ENCODE assay signal across 20 cellular contexts in genomic region chr1:208088319-208088718, GRCh38.
DNase-seq lines count a peak whose midpoint lies in the region; ATAC-seq, FAIRE-seq and TF ChIP-seq lines count a peak whose summit lies in the region.
"Had no signal": no experiment of that assay in that cellular context is flagged by ENCODE, and none has a peak within 500 bp of the region (broad histone marks: within the 10 kb centered on the region; RNA-seq: fewer than 3 reads in every experiment).

No MANE protein-coding gene starts in this region.

- no peak overlapping the region for H2BK15ac ChIP-seq in neuronal stem cell (ENCODE audit: low read length)

- no peak overlapping the region for H4K91ac ChIP-seq in neuronal stem cell (ENCODE audit: low read depth, low read length, poor library complexity)

- TF ChIP-seq POLR2A in lower leg skin (IDR thresholded peaks at IDR 0.05) = no peak

- H3K79me1 ChIP-seq in neuronal stem cell (ENCODE audit: low read depth, low read length) = no peaks in the 10 kb centered on the region

- no peaks in the 10 kb centered on the region for H3K27me3 Mint-ChIP-seq in stimulated activated naive CD8-positive, alpha-beta T cell treated with anti-CD3 and anti-CD28 coated beads, Interleukin-15, amount 100 ng/mL, for 72 hours
- H3K27me3 Mint-ChIP-seq in astrocyte (ENCODE audit: low read depth, unreplicated experiment) = peaks cover 4% of the 10 kb centered on the region
- no peaks in the 10 kb centered on the region for H3K27me3 Mint-ChIP-seq in chondrocyte (ENCODE audit: low read depth)

- no peak overlapping the region for H3K18ac ChIP-seq in neuronal stem cell (ENCODE audit: low read length)

- H3K4me2 ChIP-seq in astrocyte (ENCODE audit: low read length) = no peak overlapping the region
- no peak overlapping the region for H3K4me2 ChIP-seq in neuronal stem cell (ENCODE audit: insufficient read depth, low read length, poor library complexity, severe bottlenecking)

- no peaks in the 10 kb centered on the region for H3K9me3 Mint-ChIP-seq in stimulated activated naive CD8-positive, alpha-beta T cell treated with anti-CD3 and anti-CD28 coated beads, Interleukin-15, amount 100 ng/mL, for 72 hours
- no peaks in the 10 kb centered on the region for H3K9me3 Mint-ChIP-seq in astrocyte (ENCODE audit: unreplicated experiment)
- no peaks in the 10 kb centered on the region for H3K9me3 Mint-ChIP-seq in chondrocyte (ENCODE audit: low read depth)

- no peaks in the 10 kb centered on the region for H3K36me3 ChIP-seq in astrocyte (ENCODE audit: insufficient read depth, low read length)
- H3K36me3 ChIP-seq in neuronal stem cell (replicated peaks in 1 of 2; ENCODE audit: control insufficient read depth in 2 of 2, insufficient read depth in 2 of 2, low read length in 2 of 2) = peaks cover 0 to 2% of the 10 kb centered on the region in 2 donors
- H3K36me3 ChIP-seq: HAP-1 had no signal

- H3K9me3 ChIP-seq in astrocyte (ENCODE audit: insufficient read depth, low read depth, low read length) = no peaks in the 10 kb centered on the region
- H3K9me3 ChIP-seq in neuronal stem cell (replicated peaks in 1 of 2; ENCODE audit: control insufficient read depth in 2 of 2, insufficient read depth in 1 of 2, low read depth in 1 of 2, low read length in 2 of 2) = no peaks in the 10 kb centered on the region
- H3K9me3 ChIP-seq: Caco-2, HAP-1 had no signal

- H2BK12ac ChIP-seq in neuronal stem cell (ENCODE audit: low read length) = no peak overlapping the region

- H3K36me3 Mint-ChIP-seq in astrocyte (ENCODE audit: low read depth, unreplicated experiment) (peaks cover 14% of the 10 kb centered on the region), chondrocyte (ENCODE audit: low read depth) (peaks cover 23% of the 10 kb centered on the region)

- no peaks in the 10 kb centered on the region for H3K27me3 ChIP-seq in astrocyte (ENCODE audit: insufficient read depth, low read length)
- H3K27me3 ChIP-seq in neuronal stem cell (ENCODE audit: control insufficient read depth in 3 of 3, insufficient read depth in 3 of 3, low read depth in 1 of 3, low read length in 3 of 3) = no peaks in the 10 kb centered on the region

- intact Hi-C loops in lower leg skin (cut with DNase I; ENCODE audit: low total_unique reads) = no loop called here

- H4K8ac ChIP-seq in neuronal stem cell (ENCODE audit: low read depth, low read length) = no peak overlapping the region

- no peak for FAIRE-seq in astrocyte (lab: Jason Lieb, UNC)
- FAIRE-seq: HTR-8/SVneo had no signal

- H3K79me2 ChIP-seq in astrocyte (ENCODE audit: insufficient read depth, low read length) = no peaks in the 10 kb centered on the region

- no peaks in the 10 kb centered on the region for H4K20me1 ChIP-seq in astrocyte (ENCODE audit: insufficient read depth, low read length)

- ATAC-seq in stimulated activated naive CD8-positive, alpha-beta T cell treated with anti-CD3 and anti-CD28 coated beads, Interleukin-15, amount 100 ng/mL, for 72 hours = peak; percentile 35
- ATAC-seq in stimulated activated naive CD8-positive, alpha-beta T cell treated with anti-CD3 and anti-CD28 coated beads, Interleukin-15, Interleukin-2, amounts not matched to agents 100 U/mL and 50 U/mL, for 24 hours = no peak
- ATAC-seq: Panc1 had no signal

- peaks cover 7% of the 10 kb centered on the region for H3K4me1 ChIP-seq in astrocyte (ENCODE audit: insufficient read depth, low read length)
- peaks cover 10 to 12% of the 10 kb centered on the region in 2 donors for H3K4me1 ChIP-seq in neuronal stem cell (ENCODE audit: control insufficient read depth in 2 of 2, insufficient read depth in 1 of 2, low read depth in 1 of 2, low read length in 2 of 2)
- H3K4me1 ChIP-seq: Caco-2, HAP-1 had no signal

- no peak for DNase-seq in stimulated activated naive CD8-positive, alpha-beta T cell treated with anti-CD3 and anti-CD28 coated beads, Interleukin-15, amount 100 ng/mL, for 72 hours
- DNase-seq in stimulated activated naive CD8-positive, alpha-beta T cell treated with anti-CD3 and anti-CD28 coated beads, Interleukin-15, Interleukin-2, amounts not matched to agents 100 U/mL and 50 U/mL, for 24 hours = no peak
- peak; percentile 45 for DNase-seq in NCI-H524 treated with DMSO at 0.1 percent for 48 hours (lab: John Stamatoyannopoulos, UW)
- DNase-seq in astrocyte (ENCODE audit: low read depth) = peak; percentile 6
- no peak for DNase-seq in chondrocyte (ENCODE audit: low spot score)
- no peak for DNase-seq in neuronal stem cell (ENCODE audit: low spot score)
- DNase-seq in lower leg skin (ENCODE audit: low spot score in 2 of 2) = no peak
- DNase-seq: AML-193, Caco-2, DMS53, NCI-H1436 treated with DMSO at 0.1 percent for 48 hours, NCI-H2029 treated with DMSO at 0.1 percent for 48 hours, NCI-H2171 treated with DMSO at 0.1 percent for 48 hours, NCI-H446 treated with DMSO at 0.1 percent for 48 hours, NCI-H774, SHP77 had no signal

- no CpG with 5 or more reads among the region's 4 CpGs for WGBS in neuronal stem cell (ENCODE audit: extremely low coverage in 2 of 2, insufficient read length in 2 of 2, insufficient replicate concordance in 1 of 2), 2 donors
- WGBS in lower leg skin, 2 donors = 91 to 96% methylated on average over 4 of the region's 4 CpGs

- H2AFZ ChIP-seq in astrocyte (ENCODE audit: low read depth, low read length) (no peak overlapping the region), neuronal stem cell (ENCODE audit: low read length) (no peak overlapping the region)

- no peak overlapping the region for H3K4ac ChIP-seq in neuronal stem cell (ENCODE audit: low read length)

- H3K4me3 ChIP-seq in astrocyte (ENCODE audit: insufficient read depth, low read depth, low read length) = no peak overlapping the region
- H3K4me3 ChIP-seq in neuronal stem cell (ENCODE audit: low read length in 2 of 2) = no peak overlapping the region
- H3K4me3 ChIP-seq in lower leg skin (ENCODE audit: low read depth, poor library complexity, severe bottlenecking) = no peak overlapping the region
- H3K4me3 ChIP-seq: HAP-1 had no signal

- H3K4me3 Mint-ChIP-seq in stimulated activated naive CD8-positive, alpha-beta T cell treated with anti-CD3 and anti-CD28 coated beads, Interleukin-15, amount 100 ng/mL, for 72 hours = no peak overlapping the region
- no peak overlapping the region for H3K4me3 Mint-ChIP-seq in astrocyte (ENCODE audit: unreplicated experiment)
- no peak overlapping the region for H3K4me3 Mint-ChIP-seq in chondrocyte (ENCODE audit: unreplicated experiment)

- peaks cover 37% of the 10 kb centered on the region for H3K4me1 Mint-ChIP-seq in stimulated activated naive CD8-positive, alpha-beta T cell treated with anti-CD3 and anti-CD28 coated beads, Interleukin-15, amount 100 ng/mL, for 72 hours
- H3K4me1 Mint-ChIP-seq in astrocyte (ENCODE audit: low read depth, unreplicated experiment) (peaks cover 15% of the 10 kb centered on the region), chondrocyte (ENCODE audit: low read depth) (peaks cover 37% of the 10 kb centered on the region)

- H3K9ac ChIP-seq in astrocyte (ENCODE audit: low read length) = no peak overlapping the region
- no peak overlapping the region for H3K9ac ChIP-seq in neuronal stem cell (ENCODE audit: low read depth, low read length, poor library complexity)

- H3K27ac Mint-ChIP-seq in stimulated activated naive CD8-positive, alpha-beta T cell treated with anti-CD3 and anti-CD28 coated beads, Interleukin-15, amount 100 ng/mL, for 72 hours = peak overlapping the region in 1 of 2 donors; percentile 9
- no peak overlapping the region for H3K27ac Mint-ChIP-seq in astrocyte (ENCODE audit: unreplicated experiment)
- H3K27ac Mint-ChIP-seq in chondrocyte (ENCODE audit: unreplicated experiment) = no peak overlapping the region

- TF ChIP-seq CTCF in astrocyte (IDR thresholded peaks at IDR 0.05; ENCODE audit: insufficient read depth, low read depth, low read length) (no peak), chondrocyte (IDR thresholded peaks at IDR 0.05) (no peak), lower leg skin (IDR thresholded peaks at IDR 0.05) (no peak)

- H3K23ac ChIP-seq in neuronal stem cell (ENCODE audit: low read depth, low read length, poor library complexity) = no peak overlapping the region

- no peak overlapping the region for H3K14ac ChIP-seq in neuronal stem cell (ENCODE audit: low read length)

- H2BK120ac ChIP-seq in neuronal stem cell (ENCODE audit: low read depth, low read length) = no peak overlapping the region

- H2AK5ac ChIP-seq in neuronal stem cell (ENCODE audit: low read depth, low read length) = no peak overlapping the region

- no peak overlapping the region for H2BK5ac ChIP-seq in neuronal stem cell (ENCODE audit: low read length)

- H3K27ac ChIP-seq in astrocyte (ENCODE audit: low read depth, low read length) (no peak overlapping the region), neuronal stem cell (replicated peaks; ENCODE audit: low read length) (no peak overlapping the region)
- H3K27ac ChIP-seq: HL-60 had no signal

Comparison
In these comparisons a context has a peak if more than half of its experiments do, and no peak if none do; other contexts are left out.
1. DNase-seq: peak in NCI-H524 treated with DMSO at 0.1 percent for 48 hours (single experiment) and astrocyte (single experiment); none in stimulated activated naive CD8-positive, alpha-beta T cell treated with anti-CD3 and anti-CD28 coated beads, Interleukin-15, amount 100 ng/mL, for 72 hours (0 of 2), stimulated activated naive CD8-positive, alpha-beta T cell treated with anti-CD3 and anti-CD28 coated beads, Interleukin-15, Interleukin-2, amounts not matched to agents 100 U/mL and 50 U/mL, for 24 hours (single experiment), chondrocyte (single experiment), neuronal stem cell (single experiment) and lower leg skin (0 of 2).